Comparison of ENCODE assay signal across 2 cellular contexts in the genomic region with DNA sequence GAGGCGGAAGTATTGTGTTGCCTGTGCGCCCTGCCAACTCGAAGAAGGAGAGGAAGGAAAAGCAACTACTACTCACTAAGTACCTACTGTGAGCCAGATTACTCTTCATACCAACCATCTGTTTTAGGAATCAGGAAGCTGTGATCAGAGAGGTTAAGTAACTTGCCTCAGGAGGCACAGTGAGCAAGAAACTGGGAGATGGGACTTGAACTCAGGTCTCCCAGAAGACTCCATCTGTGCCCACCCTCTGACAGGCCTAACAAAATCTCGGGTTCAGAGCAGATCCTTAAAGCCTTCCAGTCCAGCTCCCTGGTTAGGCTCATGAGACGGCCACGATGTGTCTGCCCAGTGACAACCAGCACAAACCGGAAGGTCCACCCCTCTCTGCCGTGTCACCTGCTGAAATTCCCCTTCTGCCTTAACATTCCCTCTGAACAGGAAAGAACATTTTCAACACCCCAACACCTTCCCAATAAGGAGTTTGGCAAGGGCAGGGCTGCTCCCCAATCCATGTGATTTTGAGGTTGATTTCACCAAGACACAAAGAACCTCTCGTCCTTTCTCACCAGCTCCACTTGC.
TF ChIP-seq lines count a peak whose summit lies in the region.

No MANE protein-coding gene starts in this region.

TF ChIP-seq in IMR-90, 13 proteins besides CTCF, POLR2A, EP300 and RAD21:
- no peak for TF ChIP-seq MXI1 (IDR thresholded peaks at IDR 0.05; ENCODE audit: borderline replicate concordance, low read depth, low read length)
- TF ChIP-seq CHD1 (IDR thresholded peaks at IDR 0.05; ENCODE audit: low read depth, low read length) = no peak
- no peak for TF ChIP-seq BHLHE40 (IDR thresholded peaks at IDR 0.05; ENCODE audit: low read depth, low read length)
- TF ChIP-seq, protein P1, sequence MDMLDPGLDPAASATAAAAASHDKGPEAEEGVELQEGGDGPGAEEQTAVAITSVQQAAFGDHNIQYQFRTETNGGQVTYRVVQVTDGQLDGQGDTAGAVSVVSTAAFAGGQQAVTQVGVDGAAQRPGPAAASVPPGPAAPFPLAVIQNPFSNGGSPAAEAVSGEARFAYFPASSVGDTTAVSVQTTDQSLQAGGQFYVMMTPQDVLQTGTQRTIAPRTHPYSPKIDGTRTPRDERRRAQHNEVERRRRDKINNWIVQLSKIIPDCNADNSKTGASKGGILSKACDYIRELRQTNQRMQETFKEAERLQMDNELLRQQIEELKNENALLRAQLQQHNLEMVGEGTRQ (IDR thresholded peaks at IDR 0.05; ENCODE audit: low read depth, low read length) = no peak
- no peak for TF ChIP-seq SMC3 (IDR thresholded peaks at IDR 0.05; ENCODE audit: low read depth, low read length)
- TF ChIP-seq, protein P2, sequence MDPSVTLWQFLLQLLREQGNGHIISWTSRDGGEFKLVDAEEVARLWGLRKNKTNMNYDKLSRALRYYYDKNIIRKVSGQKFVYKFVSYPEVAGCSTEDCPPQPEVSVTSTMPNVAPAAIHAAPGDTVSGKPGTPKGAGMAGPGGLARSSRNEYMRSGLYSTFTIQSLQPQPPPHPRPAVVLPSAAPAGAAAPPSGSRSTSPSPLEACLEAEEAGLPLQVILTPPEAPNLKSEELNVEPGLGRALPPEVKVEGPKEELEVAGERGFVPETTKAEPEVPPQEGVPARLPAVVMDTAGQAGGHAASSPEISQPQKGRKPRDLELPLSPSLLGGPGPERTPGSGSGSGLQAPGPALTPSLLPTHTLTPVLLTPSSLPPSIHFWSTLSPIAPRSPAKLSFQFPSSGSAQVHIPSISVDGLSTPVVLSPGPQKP (IDR thresholded peaks at IDR 0.05; ENCODE audit: borderline replicate concordance, low read depth, low read length) = no peak
- TF ChIP-seq RFX5 (IDR thresholded peaks at IDR 0.05; ENCODE audit: low read depth, low read length) = no peak
- TF ChIP-seq RCOR1 (IDR thresholded peaks at IDR 0.05; ENCODE audit: insufficient replicate concordance, low read length) = no peak
- no peak for TF ChIP-seq MAFK (IDR thresholded peaks at IDR 0.05; ENCODE audit: low read depth, low read length)
- no peak for TF ChIP-seq CEBPB (IDR thresholded peaks at IDR 0.05; ENCODE audit: low read depth, low read length)
- TF ChIP-seq MAZ (IDR thresholded peaks at IDR 0.05; ENCODE audit: borderline replicate concordance, low read depth, low read length) = no peak
- TF ChIP-seq FOS (IDR thresholded peaks at IDR 0.05; ENCODE audit: low read depth, low read length) = no peak
- TF ChIP-seq NFE2L2 (IDR thresholded peaks at IDR 0.05; ENCODE audit: low read depth, low read length) = no peak

TF ChIP-seq in K562, 482 proteins besides CTCF, POLR2A, EP300 and RAD21:
- TF ChIP-seq ZNF583 (CRISPR knock-in tag; IDR thresholded peaks at IDR 0.05) = no peak
- peak; percentile 76 for TF ChIP-seq ZFP36 (IDR thresholded peaks at IDR 0.05; ENCODE audit: low read depth, low read length, partially characterized antibody)
- TF ChIP-seq BCOR (IDR thresholded peaks at IDR 0.05) = peak; percentile 68
- TF ChIP-seq, protein P3, sequence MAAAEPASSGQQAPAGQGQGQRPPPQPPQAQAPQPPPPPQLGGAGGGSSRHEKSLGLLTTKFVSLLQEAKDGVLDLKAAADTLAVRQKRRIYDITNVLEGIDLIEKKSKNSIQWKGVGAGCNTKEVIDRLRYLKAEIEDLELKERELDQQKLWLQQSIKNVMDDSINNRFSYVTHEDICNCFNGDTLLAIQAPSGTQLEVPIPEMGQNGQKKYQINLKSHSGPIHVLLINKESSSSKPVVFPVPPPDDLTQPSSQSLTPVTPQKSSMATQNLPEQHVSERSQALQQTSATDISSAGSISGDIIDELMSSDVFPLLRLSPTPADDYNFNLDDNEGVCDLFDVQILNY (CRISPR knock-in tag; IDR thresholded peaks at IDR 0.05) = 0 out of 2 replicates have a peak, but pooled peaks have one; percentile 43
- TF ChIP-seq, protein P4, sequence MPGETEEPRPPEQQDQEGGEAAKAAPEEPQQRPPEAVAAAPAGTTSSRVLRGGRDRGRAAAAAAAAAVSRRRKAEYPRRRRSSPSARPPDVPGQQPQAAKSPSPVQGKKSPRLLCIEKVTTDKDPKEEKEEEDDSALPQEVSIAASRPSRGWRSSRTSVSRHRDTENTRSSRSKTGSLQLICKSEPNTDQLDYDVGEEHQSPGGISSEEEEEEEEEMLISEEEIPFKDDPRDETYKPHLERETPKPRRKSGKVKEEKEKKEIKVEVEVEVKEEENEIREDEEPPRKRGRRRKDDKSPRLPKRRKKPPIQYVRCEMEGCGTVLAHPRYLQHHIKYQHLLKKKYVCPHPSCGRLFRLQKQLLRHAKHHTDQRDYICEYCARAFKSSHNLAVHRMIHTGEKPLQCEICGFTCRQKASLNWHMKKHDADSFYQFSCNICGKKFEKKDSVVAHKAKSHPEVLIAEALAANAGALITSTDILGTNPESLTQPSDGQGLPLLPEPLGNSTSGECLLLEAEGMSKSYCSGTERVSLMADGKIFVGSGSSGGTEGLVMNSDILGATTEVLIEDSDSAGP (CRISPR knock-in tag; IDR thresholded peaks at IDR 0.05) = 0 out of 2 replicates have a peak, but pooled peaks have one; percentile 17
- TF ChIP-seq HDAC2 (IDR thresholded peaks at IDR 0.05) = 0 out of 2 replicates have a peak, but pooled peaks have one; percentile 20
- TF ChIP-seq, protein P5, sequence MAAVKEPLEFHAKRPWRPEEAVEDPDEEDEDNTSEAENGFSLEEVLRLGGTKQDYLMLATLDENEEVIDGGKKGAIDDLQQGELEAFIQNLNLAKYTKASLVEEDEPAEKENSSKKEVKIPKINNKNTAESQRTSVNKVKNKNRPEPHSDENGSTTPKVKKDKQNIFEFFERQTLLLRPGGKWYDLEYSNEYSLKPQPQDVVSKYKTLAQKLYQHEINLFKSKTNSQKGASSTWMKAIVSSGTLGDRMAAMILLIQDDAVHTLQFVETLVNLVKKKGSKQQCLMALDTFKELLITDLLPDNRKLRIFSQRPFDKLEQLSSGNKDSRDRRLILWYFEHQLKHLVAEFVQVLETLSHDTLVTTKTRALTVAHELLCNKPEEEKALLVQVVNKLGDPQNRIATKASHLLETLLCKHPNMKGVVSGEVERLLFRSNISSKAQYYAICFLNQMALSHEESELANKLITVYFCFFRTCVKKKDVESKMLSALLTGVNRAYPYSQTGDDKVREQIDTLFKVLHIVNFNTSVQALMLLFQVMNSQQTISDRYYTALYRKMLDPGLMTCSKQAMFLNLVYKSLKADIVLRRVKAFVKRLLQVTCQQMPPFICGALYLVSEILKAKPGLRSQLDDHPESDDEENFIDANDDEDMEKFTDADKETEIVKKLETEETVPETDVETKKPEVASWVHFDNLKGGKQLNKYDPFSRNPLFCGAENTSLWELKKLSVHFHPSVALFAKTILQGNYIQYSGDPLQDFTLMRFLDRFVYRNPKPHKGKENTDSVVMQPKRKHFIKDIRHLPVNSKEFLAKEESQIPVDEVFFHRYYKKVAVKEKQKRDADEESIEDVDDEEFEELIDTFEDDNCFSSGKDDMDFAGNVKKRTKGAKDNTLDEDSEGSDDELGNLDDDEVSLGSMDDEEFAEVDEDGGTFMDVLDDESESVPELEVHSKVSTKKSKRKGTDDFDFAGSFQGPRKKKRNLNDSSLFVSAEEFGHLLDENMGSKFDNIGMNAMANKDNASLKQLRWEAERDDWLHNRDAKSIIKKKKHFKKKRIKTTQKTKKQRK (IDR thresholded peaks at IDR 0.05; ENCODE audit: borderline replicate concordance, low read depth, low read length) = no peak
- TF ChIP-seq, protein P6, sequence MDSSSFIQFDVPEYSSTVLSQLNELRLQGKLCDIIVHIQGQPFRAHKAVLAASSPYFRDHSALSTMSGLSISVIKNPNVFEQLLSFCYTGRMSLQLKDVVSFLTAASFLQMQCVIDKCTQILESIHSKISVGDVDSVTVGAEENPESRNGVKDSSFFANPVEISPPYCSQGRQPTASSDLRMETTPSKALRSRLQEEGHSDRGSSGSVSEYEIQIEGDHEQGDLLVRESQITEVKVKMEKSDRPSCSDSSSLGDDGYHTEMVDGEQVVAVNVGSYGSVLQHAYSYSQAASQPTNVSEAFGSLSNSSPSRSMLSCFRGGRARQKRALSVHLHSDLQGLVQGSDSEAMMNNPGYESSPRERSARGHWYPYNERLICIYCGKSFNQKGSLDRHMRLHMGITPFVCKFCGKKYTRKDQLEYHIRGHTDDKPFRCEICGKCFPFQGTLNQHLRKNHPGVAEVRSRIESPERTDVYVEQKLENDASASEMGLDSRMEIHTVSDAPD (CRISPR knock-in tag; IDR thresholded peaks at IDR 0.05) = no peak
- TF ChIP-seq KDM1A (IDR thresholded peaks at IDR 0.05) = peak; percentile 67 to 70; a peak in 2 of 4 replicates
- no peak for TF ChIP-seq JUND (IDR thresholded peaks at IDR 0.05; ENCODE audit: borderline replicate concordance, low read depth, low read length)
- TF ChIP-seq JUND (tag; IDR thresholded peaks at IDR 0.05; ENCODE audit: borderline replicate concordance, low read depth, low read length) = no peak; the same call in 2 of the 3 replicates
- TF ChIP-seq ADNP (tag; IDR thresholded peaks at IDR 0.05) = peak; percentile 46; the same call in 1 of the 2 replicates
- no peak for TF ChIP-seq MED1 (CRISPR knock-in tag; IDR thresholded peaks at IDR 0.05; ENCODE audit: borderline replicate concordance)
- TF ChIP-seq RBM25 (IDR thresholded peaks at IDR 0.05; ENCODE audit: low read depth, low read length, severe bottlenecking) = peak; percentile 84
- no peak for TF ChIP-seq NR2C2 (CRISPR knock-in tag; IDR thresholded peaks at IDR 0.05)
- TF ChIP-seq NR2C2 (tag; IDR thresholded peaks at IDR 0.05) = 0 out of 2 replicates have a peak, but pooled peaks have one; percentile 22
